ENCODE assay signal across 39 cellular contexts in genomic region chr7:72465521-72465920, GRCh38. TPM values are rescaled to one million over a fixed set of nuclear protein-coding genes. Genes with fewer than 3 reads are reported as not detected.
"Had no signal": no experiment of that assay in that cellular context is flagged by ENCODE, and none has a peak within 500 bp of the region (broad histone marks: within the 10 kb centered on the region; RNA-seq: fewer than 3 reads in every experiment).

No MANE protein-coding gene starts in this region.

- H3K4me2 ChIP-seq: PC-9 had no signal

- H3K27me3 ChIP-seq: brain microvascular endothelial cell, cardiac muscle cell, MG63 had no signal

- H3K4me3 ChIP-seq: cardiac muscle cell, MG63, PC-9, SK-N-MC had no signal

- ATAC-seq: activated CD8-positive, alpha-beta T cell treated with anti-CD3 and anti-CD28 coated beads for 36 hours; activated T-cell treated with anti-CD3 and anti-CD28 coated beads, Interleukin-2, amount 50 U/mL, for 72 hours; activated T-helper 17 cell treated with anti-CD3 and anti-CD28 coated beads, Interleukin-2, amount 50 U/mL, for 72 hours; T-cell had no signal

- H3K27me3 Mint-ChIP-seq: activated B cell treated with CpG ODN at 0.5 μM for 24 hours; activated CD4-positive, alpha-beta T cell treated with anti-CD3 and anti-CD28 coated beads, Interleukin-2, amount 10 ng/mL, durations not matched to agents 24 days and 14 days; activated naive CD8-positive, alpha-beta T cell treated with anti-CD3 and anti-CD28 coated beads for 36 hours had no signal

- H3K9me3 Mint-ChIP-seq: activated CD4-positive, alpha-beta T cell treated with anti-CD3 and anti-CD28 coated beads, Interleukin-2, amount 10 ng/mL, durations not matched to agents 24 days and 14 days; activated naive CD8-positive, alpha-beta T cell treated with anti-CD3 and anti-CD28 coated beads for 36 hours had no signal

- H3K4me3 Mint-ChIP-seq: activated B cell treated with CpG ODN at 0.5 μM for 24 hours; activated CD4-positive, alpha-beta T cell treated with anti-CD3 and anti-CD28 coated beads, Interleukin-2, amount 10 ng/mL, durations not matched to agents 24 days and 14 days; activated CD8-positive, alpha-beta T cell treated with anti-CD3 and anti-CD28 coated beads for 36 hours; activated naive CD8-positive, alpha-beta T cell treated with anti-CD3 and anti-CD28 coated beads for 36 hours; activated T-cell treated with anti-CD3 and anti-CD28 coated beads, Interleukin-2, amount 50 U/mL, for 72 hours; activated T-helper 17 cell treated with anti-CD3 and anti-CD28 coated beads, Interleukin-2, amount 50 U/mL, for 72 hours; central memory CD8-positive, alpha-beta T cell; T-cell had no signal

- H2AFZ ChIP-seq: PC-9 had no signal

- H3K27ac ChIP-seq: brain microvascular endothelial cell, cardiac muscle cell, PC-9, SK-N-MC, VCaP had no signal

- H3K36me3 ChIP-seq: brain microvascular endothelial cell, cardiac muscle cell, MG63 had no signal

- H3K4me1 Mint-ChIP-seq: activated B cell treated with CpG ODN at 0.5 μM for 24 hours; activated CD4-positive, alpha-beta T cell treated with anti-CD3 and anti-CD28 coated beads, Interleukin-2, amount 10 ng/mL, durations not matched to agents 24 days and 14 days; activated naive CD8-positive, alpha-beta T cell treated with anti-CD3 and anti-CD28 coated beads for 36 hours; central memory CD8-positive, alpha-beta T cell; T-cell had no signal

- DNase-seq: activated B cell treated with CpG ODN at 0.5 μM for 24 hours; activated CD4-positive, alpha-beta T cell treated with anti-CD3 and anti-CD28 coated beads, Interleukin-2, amount 10 ng/mL, durations not matched to agents 24 days and 14 days; activated CD4-positive, alpha-beta T cell treated with anti-CD3 and anti-CD28 coated beads, Interleukin-2, amount 50 U/mL, for 4 hours; activated CD8-positive, alpha-beta T cell treated with anti-CD3 and anti-CD28 coated beads for 36 hours; activated effector memory CD4-positive, alpha-beta T cell treated with anti-CD3 and anti-CD28 coated beads, Interleukin-2, amount 50 U/mL, for 16 hours; activated naive CD4-positive, alpha-beta T cell; activated naive CD4-positive, alpha-beta T cell treated with anti-CD3 and anti-CD28 coated beads, Interleukin-2, amount 50 U/mL, for 16 hours; activated naive CD8-positive, alpha-beta T cell treated with anti-CD3 and anti-CD28 coated beads for 36 hours; activated T-cell treated with anti-CD3 and anti-CD28 coated beads, Interleukin-2, amount 50 U/mL, for 1 hour; activated T-cell treated with anti-CD3 and anti-CD28 coated beads, Interleukin-2, amount 50 U/mL, for 72 hours; amniotic stem cell; aorta; brain microvascular endothelial cell; Karpas-422; KBM-7; MG63; NCI-H1048; NCI-H1105 treated with DMSO at 0.1 percent for 48 hours; NCI-H1436; NCI-H1694; NCI-H1930; NCI-H2081 treated with DMSO at 0.1 percent for 48 hours; NCI-H345; NCI-H524 treated with DMSO at 0.1 percent for 48 hours; NCI-H774; NK-92 treated with Interleukin-12 subunit alpha and Interleukin-12 subunit beta, amount 100 ng/mL, for 24 hours; PC-9; Right ventricle myocardium superior; T-cell; T-helper 2 cell; T-helper 9 cell had no signal

- H3K9me3 ChIP-seq: MG63 had no signal

- H3K36me3 Mint-ChIP-seq: activated naive CD8-positive, alpha-beta T cell treated with anti-CD3 and anti-CD28 coated beads for 36 hours; T-cell had no signal

- H3K27ac Mint-ChIP-seq: activated B cell treated with CpG ODN at 0.5 μM for 24 hours; activated CD4-positive, alpha-beta T cell treated with anti-CD3 and anti-CD28 coated beads, Interleukin-2, amount 10 ng/mL, durations not matched to agents 24 days and 14 days; activated CD8-positive, alpha-beta T cell treated with anti-CD3 and anti-CD28 coated beads for 36 hours; activated naive CD8-positive, alpha-beta T cell treated with anti-CD3 and anti-CD28 coated beads for 36 hours; activated T-cell treated with anti-CD3 and anti-CD28 coated beads, Interleukin-2, amount 50 U/mL, for 72 hours; activated T-helper 17 cell treated with anti-CD3 and anti-CD28 coated beads, Interleukin-2, amount 50 U/mL, for 72 hours; T-cell had no signal

RNA-seq across cellular contexts. Expression of gene CALN1, which starts 53.4 kb away (rescaled TPM):
- total RNA-seq: activated B cell treated with CpG ODN at 0.5 μM for 24 hours; activated CD4-positive, alpha-beta T cell treated with anti-CD3 and anti-CD28 coated beads, Interleukin-2, amount 10 ng/mL, durations not matched to agents 24 days and 14 days; activated CD8-positive, alpha-beta memory T cell treated with anti-CD3 and anti-CD28 coated beads for 36 hours; activated naive CD8-positive, alpha-beta T cell treated with anti-CD3 and anti-CD28 coated beads for 36 hours; activated T-helper 17 cell treated with anti-CD3 and anti-CD28 coated beads, Interleukin-2, amount 50 U/mL, for 72 hours; chondrocyte; NCI-H460; PC-9; Right ventricle myocardium superior had no signal
